In the genomic region with DNA sequence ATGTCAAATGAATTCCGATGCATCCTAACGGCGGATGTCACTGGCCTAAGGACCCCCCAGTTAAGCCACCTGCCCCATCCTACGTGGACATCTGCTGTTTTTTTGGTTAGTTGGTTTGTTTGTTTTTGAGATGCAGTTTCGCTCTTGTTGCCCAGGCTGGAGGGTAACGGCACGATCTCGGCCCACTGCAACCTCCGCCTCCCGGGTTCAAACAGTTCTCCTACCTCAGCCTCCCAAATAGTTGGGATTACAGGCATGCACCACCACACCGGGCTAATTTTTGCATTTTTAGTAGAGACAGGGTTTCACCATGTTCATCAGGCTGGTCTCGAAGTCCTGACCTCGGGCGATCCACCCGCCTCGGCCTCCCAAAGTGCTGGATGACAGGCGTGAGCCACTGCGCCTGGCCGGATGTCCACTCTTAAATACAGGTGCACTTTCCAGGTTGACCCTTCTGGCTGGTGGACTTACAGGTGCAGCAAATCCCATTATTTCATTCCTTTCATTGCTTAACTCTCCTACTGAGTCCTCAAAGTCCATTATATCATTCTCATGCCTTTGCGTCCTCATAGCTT, we compare ENCODE assay signal across 33 cellular contexts.
"Had no signal": no experiment of that assay in that cellular context is flagged by ENCODE, and none has a peak within 500 bp of the region (broad histone marks: within the 10 kb centered on the region; RNA-seq: fewer than 3 reads in every experiment).

No MANE protein-coding gene starts in this region.

- H3K27me3 ChIP-seq: adrenal gland, body of pancreas, colonic mucosa, foreskin keratinocyte had no signal

- H3K9me3 ChIP-seq: adrenal gland, body of pancreas, colonic mucosa, esophagus muscularis mucosa, gastroesophageal sphincter had no signal

- H3K27ac Mint-ChIP-seq: activated B cell treated with CpG ODN at 0.5 μM for 24 hours; activated CD4-positive, alpha-beta memory T cell treated with anti-CD3 and anti-CD28 coated beads for 36 hours; activated CD4-positive, alpha-beta T cell treated with anti-CD3 and anti-CD28 coated beads for 36 hours; activated CD4-positive, alpha-beta T cell treated with anti-CD3 and anti-CD28 coated beads, Interleukin-2, amount 10 ng/mL, durations not matched to agents 24 days and 14 days; activated CD8-positive, alpha-beta memory T cell treated with anti-CD3 and anti-CD28 coated beads, Interleukin-2, amount 10 ng/mL, durations not matched to agents 7 days and 5 days; activated CD8-positive, alpha-beta T cell treated with anti-CD3 and anti-CD28 coated beads, Interleukin-2, amount 10 ng/mL, durations not matched to agents 7 days and 5 days; activated naive CD4-positive, alpha-beta T cell treated with anti-CD3 and anti-CD28 coated beads for 36 hours; activated naive CD4-positive, alpha-beta T cell treated with anti-CD3 and anti-CD28 coated beads, Interleukin-2, amount 50 U/mL, for 24 hours; activated naive CD8-positive, alpha-beta T cell treated with anti-CD3 and anti-CD28 coated beads for 36 hours; activated naive CD8-positive, alpha-beta T cell treated with anti-CD3 and anti-CD28 coated beads, Interleukin-2, amount 50 U/mL, for 24 hours; activated T-helper 1 cell treated with anti-CD3 and anti-CD28 coated beads, Interleukin-12 subunit alpha, Interleukin-12 subunit beta, Interleukin-2, Interleukin-4 antibody, amounts not matched to agents 30 ng/mL and 10 ng/mL and 1 ng/mL, durations not matched to agents 14 hours and 24 hours and 36 hours; activated T-helper 2 cell treated with anti-CD3 and anti-CD28 coated beads, Interferon-gamma antibody, Interleukin-2, Interleukin-4, amounts not matched to agents 10 μg/mL and 5 μg/mL and 100 μg/mL, durations not matched to agents 14 hours and 24 hours and 36 hours; T-helper 17 cell; T-helper 2 cell treated with Interferon-gamma antibody and Interleukin-4, amounts not matched to agents 5 μg/mL and 100 μg/mL, for 36 hours had no signal

- H3K36me3 Mint-ChIP-seq: activated CD4-positive, alpha-beta memory T cell treated with anti-CD3 and anti-CD28 coated beads for 36 hours; activated CD8-positive, alpha-beta memory T cell treated with anti-CD3 and anti-CD28 coated beads, Interleukin-2, amount 10 ng/mL, durations not matched to agents 7 days and 5 days; activated naive CD4-positive, alpha-beta T cell treated with anti-CD3 and anti-CD28 coated beads, Interleukin-2, amount 50 U/mL, for 24 hours; activated naive CD8-positive, alpha-beta T cell treated with anti-CD3 and anti-CD28 coated beads for 36 hours had no signal

- H3K4me3 Mint-ChIP-seq: activated B cell treated with CpG ODN at 0.5 μM for 24 hours; activated CD4-positive, alpha-beta memory T cell treated with anti-CD3 and anti-CD28 coated beads for 36 hours; activated CD4-positive, alpha-beta T cell treated with anti-CD3 and anti-CD28 coated beads for 36 hours; activated CD4-positive, alpha-beta T cell treated with anti-CD3 and anti-CD28 coated beads, Interleukin-2, amount 10 ng/mL, durations not matched to agents 24 days and 14 days; activated CD8-positive, alpha-beta memory T cell treated with anti-CD3 and anti-CD28 coated beads, Interleukin-2, amount 10 ng/mL, durations not matched to agents 7 days and 5 days; activated CD8-positive, alpha-beta T cell treated with anti-CD3 and anti-CD28 coated beads, Interleukin-2, amount 10 ng/mL, durations not matched to agents 7 days and 5 days; activated naive CD4-positive, alpha-beta T cell treated with anti-CD3 and anti-CD28 coated beads for 36 hours; activated naive CD4-positive, alpha-beta T cell treated with anti-CD3 and anti-CD28 coated beads, Interleukin-2, amount 50 U/mL, for 24 hours; activated naive CD8-positive, alpha-beta T cell treated with anti-CD3 and anti-CD28 coated beads for 36 hours; activated naive CD8-positive, alpha-beta T cell treated with anti-CD3 and anti-CD28 coated beads, Interleukin-2, amount 50 U/mL, for 24 hours; activated T-helper 1 cell treated with anti-CD3 and anti-CD28 coated beads, Interleukin-12 subunit alpha, Interleukin-12 subunit beta, Interleukin-2, Interleukin-4 antibody, amounts not matched to agents 30 ng/mL and 10 ng/mL and 1 ng/mL, durations not matched to agents 14 hours and 24 hours and 36 hours; T-helper 17 cell; T-helper 2 cell treated with Interferon-gamma antibody and Interleukin-4, amounts not matched to agents 5 μg/mL and 100 μg/mL, for 36 hours had no signal

- DNase-seq: activated B cell treated with CpG ODN at 0.5 μM for 24 hours; activated CD4-positive, alpha-beta memory T cell treated with anti-CD3 and anti-CD28 coated beads for 36 hours; activated CD4-positive, alpha-beta T cell treated with anti-CD3 and anti-CD28 coated beads for 36 hours; activated CD4-positive, alpha-beta T cell treated with anti-CD3 and anti-CD28 coated beads, Interleukin-2, amount 10 ng/mL, durations not matched to agents 24 days and 14 days; activated CD8-positive, alpha-beta memory T cell treated with anti-CD3 and anti-CD28 coated beads, Interleukin-2, amount 10 ng/mL, durations not matched to agents 7 days and 5 days; activated CD8-positive, alpha-beta memory T cell treated with anti-CD3 and anti-CD28 coated beads, Interleukin-2, amount 50 U/mL, for 4 hours; activated CD8-positive, alpha-beta T cell treated with anti-CD3 and anti-CD28 coated beads, Interleukin-2, amount 10 ng/mL, durations not matched to agents 7 days and 5 days; activated effector memory CD4-positive, alpha-beta T cell treated with anti-CD3 and anti-CD28 coated beads, Interleukin-2, amount 50 U/mL, for 16 hours; activated naive CD4-positive, alpha-beta T cell treated with anti-CD3 and anti-CD28 coated beads for 36 hours; activated naive CD8-positive, alpha-beta T cell treated with anti-CD3 and anti-CD28 coated beads for 36 hours; activated naive CD8-positive, alpha-beta T cell treated with anti-CD3 and anti-CD28 coated beads, Interleukin-2, amount 50 U/mL, for 24 hours; activated T-cell treated with anti-CD3 and anti-CD28 coated beads, Interleukin-2, amount 50 U/mL, for 1 hour; activated T-cell treated with anti-CD3 and anti-CD28 coated beads, Interleukin-2, amount 50 U/mL, for 48 hours; adrenal gland; amygdala; aorta; body of pancreas; caudate nucleus; colonic mucosa; effector CD8-positive, alpha-beta T cell; erythroblast; foreskin keratinocyte; T-helper 1 cell; T-helper 17 cell; T1000; WERI-Rb-1 had no signal

- H3K36me3 ChIP-seq: adrenal gland, colonic mucosa, esophagus muscularis mucosa, gastroesophageal sphincter, WERI-Rb-1 had no signal

- ATAC-seq: activated CD4-positive, alpha-beta T cell treated with anti-CD3 and anti-CD28 coated beads for 36 hours; activated CD4-positive, CD25-positive, alpha-beta regulatory T cell treated with anti-CD3 and anti-CD28 coated beads, Interleukin-2, amount 50 U/mL, for 24 hours; activated CD8-positive, alpha-beta memory T cell treated with anti-CD3 and anti-CD28 coated beads, Interleukin-2, amount 10 ng/mL, durations not matched to agents 7 days and 5 days; activated CD8-positive, alpha-beta T cell treated with anti-CD3 and anti-CD28 coated beads, Interleukin-2, amount 10 ng/mL, durations not matched to agents 7 days and 5 days; activated naive CD8-positive, alpha-beta T cell treated with anti-CD3 and anti-CD28 coated beads, Interleukin-2, amount 50 U/mL, for 24 hours; body of pancreas; foreskin keratinocyte; gastroesophageal sphincter; T-helper 17 cell had no signal

- H3K27ac ChIP-seq: adrenal gland, body of pancreas, colonic mucosa, esophagus muscularis mucosa, foreskin keratinocyte, gastroesophageal sphincter, WERI-Rb-1 had no signal

- H3K4me1 Mint-ChIP-seq: activated CD4-positive, alpha-beta T cell treated with anti-CD3 and anti-CD28 coated beads for 36 hours; activated CD4-positive, alpha-beta T cell treated with anti-CD3 and anti-CD28 coated beads, Interleukin-2, amount 10 ng/mL, durations not matched to agents 24 days and 14 days; activated CD8-positive, alpha-beta memory T cell treated with anti-CD3 and anti-CD28 coated beads, Interleukin-2, amount 10 ng/mL, durations not matched to agents 7 days and 5 days; activated naive CD4-positive, alpha-beta T cell treated with anti-CD3 and anti-CD28 coated beads, Interleukin-2, amount 50 U/mL, for 24 hours; activated naive CD8-positive, alpha-beta T cell treated with anti-CD3 and anti-CD28 coated beads for 36 hours; activated naive CD8-positive, alpha-beta T cell treated with anti-CD3 and anti-CD28 coated beads, Interleukin-2, amount 50 U/mL, for 24 hours; T-helper 17 cell had no signal

- H3K4me1 ChIP-seq: adrenal gland, body of pancreas, colonic mucosa, esophagus muscularis mucosa, foreskin keratinocyte, gastroesophageal sphincter had no signal

- H3K9me3 Mint-ChIP-seq: activated B cell treated with CpG ODN at 0.5 μM for 24 hours; activated CD4-positive, alpha-beta memory T cell treated with anti-CD3 and anti-CD28 coated beads for 36 hours; activated CD4-positive, alpha-beta T cell treated with anti-CD3 and anti-CD28 coated beads, Interleukin-2, amount 10 ng/mL, durations not matched to agents 24 days and 14 days; activated naive CD4-positive, alpha-beta T cell treated with anti-CD3 and anti-CD28 coated beads for 36 hours; activated naive CD4-positive, alpha-beta T cell treated with anti-CD3 and anti-CD28 coated beads, Interleukin-2, amount 50 U/mL, for 24 hours; activated naive CD8-positive, alpha-beta T cell treated with anti-CD3 and anti-CD28 coated beads for 36 hours; activated naive CD8-positive, alpha-beta T cell treated with anti-CD3 and anti-CD28 coated beads, Interleukin-2, amount 50 U/mL, for 24 hours; activated T-helper 1 cell treated with anti-CD3 and anti-CD28 coated beads, Interleukin-12 subunit alpha, Interleukin-12 subunit beta, Interleukin-2, Interleukin-4 antibody, amounts not matched to agents 30 ng/mL and 10 ng/mL and 1 ng/mL, durations not matched to agents 14 hours and 24 hours and 36 hours; activated T-helper 2 cell treated with anti-CD3 and anti-CD28 coated beads, Interferon-gamma antibody, Interleukin-2, Interleukin-4, amounts not matched to agents 10 μg/mL and 5 μg/mL and 100 μg/mL, durations not matched to agents 14 hours and 24 hours and 36 hours; T-helper 2 cell treated with Interferon-gamma antibody and Interleukin-4, amounts not matched to agents 5 μg/mL and 100 μg/mL, for 36 hours had no signal

- H3K4me3 ChIP-seq: adrenal gland, body of pancreas, colonic mucosa, esophagus muscularis mucosa, gastroesophageal sphincter had no signal

- H3K27me3 Mint-ChIP-seq: activated B cell treated with CpG ODN at 0.5 μM for 24 hours; activated CD4-positive, alpha-beta memory T cell treated with anti-CD3 and anti-CD28 coated beads for 36 hours; activated CD4-positive, alpha-beta T cell treated with anti-CD3 and anti-CD28 coated beads for 36 hours; activated CD4-positive, alpha-beta T cell treated with anti-CD3 and anti-CD28 coated beads, Interleukin-2, amount 10 ng/mL, durations not matched to agents 24 days and 14 days; activated CD8-positive, alpha-beta memory T cell treated with anti-CD3 and anti-CD28 coated beads, Interleukin-2, amount 10 ng/mL, durations not matched to agents 7 days and 5 days; activated naive CD4-positive, alpha-beta T cell treated with anti-CD3 and anti-CD28 coated beads, Interleukin-2, amount 50 U/mL, for 24 hours; activated naive CD8-positive, alpha-beta T cell treated with anti-CD3 and anti-CD28 coated beads for 36 hours; activated naive CD8-positive, alpha-beta T cell treated with anti-CD3 and anti-CD28 coated beads, Interleukin-2, amount 50 U/mL, for 24 hours; T-helper 17 cell had no signal
